In the genomic region with DNA sequence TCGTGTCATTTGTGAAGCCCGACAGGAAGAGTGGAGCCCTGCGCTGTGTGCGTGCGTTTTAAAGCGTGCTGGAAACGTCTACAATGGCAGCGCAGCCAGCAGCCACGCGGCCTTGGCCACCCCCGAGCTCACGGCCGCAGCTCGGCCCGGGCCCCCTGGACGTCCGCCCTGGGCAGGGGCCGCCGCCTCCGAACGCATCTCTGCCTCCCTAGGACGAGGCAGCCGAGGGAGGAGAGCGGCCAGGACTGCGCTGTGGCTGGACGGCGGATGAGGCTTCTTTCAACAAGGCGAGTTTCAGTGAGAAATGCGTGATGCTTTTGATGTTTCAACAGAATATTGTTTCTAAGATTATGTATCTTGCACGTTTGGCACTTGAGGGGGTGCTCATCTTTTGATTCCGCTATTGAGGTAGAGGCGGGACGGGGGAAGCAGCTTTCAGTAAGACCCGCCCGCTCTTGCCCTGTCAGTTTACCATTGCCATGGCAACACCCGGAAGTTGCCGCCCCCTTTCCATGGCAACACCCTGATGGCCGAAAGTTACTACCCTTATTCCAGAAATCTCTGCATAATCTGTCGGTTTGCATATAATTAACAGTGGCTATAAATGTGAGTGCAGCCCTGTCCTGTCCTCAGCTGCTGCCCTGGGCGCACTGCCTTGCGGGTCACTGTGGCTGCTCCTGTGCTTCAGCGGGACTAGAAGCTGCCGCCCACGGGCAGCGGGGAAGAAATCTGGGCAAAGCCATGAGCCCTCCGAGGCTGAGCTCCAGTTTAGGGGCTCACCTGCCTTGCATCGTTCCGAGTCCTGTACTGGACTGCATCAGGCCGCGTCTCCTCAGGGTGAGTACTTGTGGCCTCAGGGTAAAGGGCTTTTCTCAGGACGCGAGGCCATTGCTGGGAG, we compare ENCODE assay signal across 2 cellular contexts.
TF ChIP-seq lines count a peak whose summit lies in the region.

No MANE protein-coding gene starts in this region.

TF ChIP-seq in GM23338, 12 proteins besides CTCF, POLR2A, EP300 and RAD21:
- 0 out of 2 replicates have a peak, but pooled peaks have one; percentile 4 for TF ChIP-seq POLR2AphosphoS5 (IDR thresholded peaks at IDR 0.05; ENCODE audit: low read depth)
- no peak for TF ChIP-seq CREB1 (CRISPR knock-in tag; IDR thresholded peaks at IDR 0.05; ENCODE audit: low read depth)

TF ChIP-seq in K562, 482 proteins besides CTCF, POLR2A, EP300 and RAD21:
- 0 out of 2 replicates have a peak, but pooled peaks have one; percentile 27 for TF ChIP-seq GABPB1 (CRISPR knock-in tag; IDR thresholded peaks at IDR 0.05)
- peak; percentile 35 for TF ChIP-seq POLR2G (IDR thresholded peaks at IDR 0.05; ENCODE audit: low read depth, low read length)
- TF ChIP-seq, protein P1, sequence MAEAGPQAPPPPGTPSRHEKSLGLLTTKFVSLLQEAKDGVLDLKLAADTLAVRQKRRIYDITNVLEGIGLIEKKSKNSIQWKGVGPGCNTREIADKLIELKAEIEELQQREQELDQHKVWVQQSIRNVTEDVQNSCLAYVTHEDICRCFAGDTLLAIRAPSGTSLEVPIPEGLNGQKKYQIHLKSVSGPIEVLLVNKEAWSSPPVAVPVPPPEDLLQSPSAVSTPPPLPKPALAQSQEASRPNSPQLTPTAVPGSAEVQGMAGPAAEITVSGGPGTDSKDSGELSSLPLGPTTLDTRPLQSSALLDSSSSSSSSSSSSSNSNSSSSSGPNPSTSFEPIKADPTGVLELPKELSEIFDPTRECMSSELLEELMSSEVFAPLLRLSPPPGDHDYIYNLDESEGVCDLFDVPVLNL (CRISPR knock-in tag; IDR thresholded peaks at IDR 0.05; ENCODE audit: low read depth): no peak
- no peak for TF ChIP-seq KDM1A (IDR thresholded peaks at IDR 0.05)
- TF ChIP-seq, protein P2, sequence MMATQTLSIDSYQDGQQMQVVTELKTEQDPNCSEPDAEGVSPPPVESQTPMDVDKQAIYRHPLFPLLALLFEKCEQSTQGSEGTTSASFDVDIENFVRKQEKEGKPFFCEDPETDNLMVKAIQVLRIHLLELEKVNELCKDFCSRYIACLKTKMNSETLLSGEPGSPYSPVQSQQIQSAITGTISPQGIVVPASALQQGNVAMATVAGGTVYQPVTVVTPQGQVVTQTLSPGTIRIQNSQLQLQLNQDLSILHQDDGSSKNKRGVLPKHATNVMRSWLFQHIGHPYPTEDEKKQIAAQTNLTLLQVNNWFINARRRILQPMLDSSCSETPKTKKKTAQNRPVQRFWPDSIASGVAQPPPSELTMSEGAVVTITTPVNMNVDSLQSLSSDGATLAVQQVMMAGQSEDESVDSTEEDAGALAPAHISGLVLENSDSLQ (IDR thresholded peaks at IDR 0.05): peak; percentile 77
- TF ChIP-seq HNRNPLL (IDR thresholded peaks at IDR 0.05; ENCODE audit: low read depth, low read length, poor library complexity, severe bottlenecking): no peak
- no peak for TF ChIP-seq ZNF24 (IDR thresholded peaks at IDR 0.05)
- TF ChIP-seq MXI1 (IDR thresholded peaks at IDR 0.05; ENCODE audit: low read depth, low read length): 0 out of 2 replicates have a peak, but pooled peaks have one; percentile 20
- no peak for TF ChIP-seq FOXP1 (CRISPR knock-in tag; IDR thresholded peaks at IDR 0.05)
- peak; percentile 83 for TF ChIP-seq RFX1 (IDR thresholded peaks at IDR 0.05)
